Comparison of ENCODE assay signal across 11 cellular contexts in genomic region chr16:17414421-17414820, GRCh38. TPM values are rescaled to one million over a fixed set of nuclear protein-coding genes. Genes with fewer than 3 reads are reported as not detected.
DNase-seq lines count a peak whose midpoint lies in the region; ATAC-seq and TF ChIP-seq lines count a peak whose summit lies in the region.
"Had no signal": no experiment of that assay in that cellular context is flagged by ENCODE, and none has a peak within 500 bp of the region (broad histone marks: within the 10 kb centered on the region; RNA-seq: fewer than 3 reads in every experiment).

No MANE protein-coding gene starts in this region.

- no peaks in the 10 kb centered on the region for H3K9me3 ChIP-seq in neural progenitor cell (ENCODE audit: low read depth)

- DNase-seq in GDM1 (lab: John Stamatoyannopoulos, UW): peak; percentile 22
- peak; percentile 18 for DNase-seq in GM20000 (ENCODE audit: low spot score)
- DNase-seq in activated CD8-positive, alpha-beta T cell treated with anti-CD3 and anti-CD28 coated beads for 36 hours: peak; percentile 64
- DNase-seq in neural progenitor cell (ENCODE audit: low spot score): no peak
- DNase-seq in NCI-H2081 treated with DMSO at 0.1 percent for 48 hours (lab: John Stamatoyannopoulos, UW): no peak
- DNase-seq in posterior cingulate gyrus: no peak
- DNase-seq: Calu3, small intestine had no signal

- no peak overlapping the region for H3K27ac ChIP-seq in neural progenitor cell
- H3K27ac ChIP-seq: epithelial cell of prostate had no signal

- intact Hi-C loops in activated CD8-positive, alpha-beta T cell treated with anti-CD3 and anti-CD28 coated beads for 36 hours (cut with micrococcal nuclease): no loop called here
- intact Hi-C loops in posterior cingulate gyrus (cut with DNase I): loop anchor here (5.0 kb wide), 1 partner anchor 42 kb away; no protein-coding TSS in a partner anchor

- H3K4me2 ChIP-seq in neural progenitor cell: no peak overlapping the region

- H3K9ac ChIP-seq in neural progenitor cell: no peak overlapping the region

- H3K79me2 ChIP-seq in neural progenitor cell (ENCODE audit: low read depth): no peaks in the 10 kb centered on the region

- POLR2A ChIA-PET in activated CD8-positive, alpha-beta T cell treated with anti-CD3 and anti-CD28 coated beads for 36 hours (lab: Charles Lee): no interaction called here

- peaks cover 9% of the 10 kb centered on the region for H3K9me3 Mint-ChIP-seq in activated CD8-positive, alpha-beta T cell treated with anti-CD3 and anti-CD28 coated beads for 36 hours
- H3K9me3 Mint-ChIP-seq in neural progenitor cell: peaks cover 3% of the 10 kb centered on the region

- H4K20me1 ChIP-seq in neural progenitor cell (ENCODE audit: low read depth): peaks cover 9% of the 10 kb centered on the region

- TF ChIP-seq CTCF in GM20000 (IDR thresholded peaks at IDR 0.05; ENCODE audit: extremely low read depth, missing control alignments) (no peak), neural progenitor cell (IDR thresholded peaks at IDR 0.05) (no peak)
- TF ChIP-seq CTCF in activated CD8-positive, alpha-beta T cell treated with anti-CD3 and anti-CD28 coated beads for 36 hours (IDR thresholded peaks at IDR 0.05): no peak

- H3K4me1 Mint-ChIP-seq in activated CD8-positive, alpha-beta T cell treated with anti-CD3 and anti-CD28 coated beads for 36 hours (ENCODE audit: low read depth): peaks cover 42% of the 10 kb centered on the region
- peaks cover 61% of the 10 kb centered on the region for H3K4me1 Mint-ChIP-seq in neural progenitor cell

- CTCF ChIA-PET in activated CD8-positive, alpha-beta T cell treated with anti-CD3 and anti-CD28 coated beads for 36 hours (lab: Charles Lee): no interaction called here

- H2AFZ ChIP-seq in neural progenitor cell (replicated peaks): no peak overlapping the region

- H3K27ac Mint-ChIP-seq in activated CD8-positive, alpha-beta T cell treated with anti-CD3 and anti-CD28 coated beads for 36 hours: peak overlapping the region; percentile 80
- H3K27ac Mint-ChIP-seq in neural progenitor cell: peak overlapping the region; percentile 74

- no peaks in the 10 kb centered on the region for H3K36me3 ChIP-seq in neural progenitor cell

- peak; percentile 8 for ATAC-seq in activated CD8-positive, alpha-beta T cell treated with anti-CD3 and anti-CD28 coated beads for 36 hours
- ATAC-seq in HG02981 (IDR thresholded peaks at IDR 0.05; ENCODE audit: unreplicated experiment) (no peak), GM19035 (IDR thresholded peaks at IDR 0.05; ENCODE audit: unreplicated experiment) (no peak)

- H3F3A ChIP-seq in neural progenitor cell (ENCODE audit: low read depth): no peaks in the 10 kb centered on the region

- no peaks in the 10 kb centered on the region for H3K27me3 Mint-ChIP-seq in activated CD8-positive, alpha-beta T cell treated with anti-CD3 and anti-CD28 coated beads for 36 hours
- H3K27me3 Mint-ChIP-seq in neural progenitor cell (ENCODE audit: insufficient read depth, low read depth): peaks cover 10% of the 10 kb centered on the region

- peaks cover 8% of the 10 kb centered on the region for H3K36me3 Mint-ChIP-seq in activated CD8-positive, alpha-beta T cell treated with anti-CD3 and anti-CD28 coated beads for 36 hours (ENCODE audit: low read depth)
- H3K36me3 Mint-ChIP-seq in neural progenitor cell: peaks cover 5% of the 10 kb centered on the region

- H3K4me3 Mint-ChIP-seq in activated CD8-positive, alpha-beta T cell treated with anti-CD3 and anti-CD28 coated beads for 36 hours: peak overlapping the region; percentile 17
- no peak overlapping the region for H3K4me3 Mint-ChIP-seq in neural progenitor cell

- H3K27me3 ChIP-seq in neural progenitor cell: no peaks in the 10 kb centered on the region

- peaks cover 22% of the 10 kb centered on the region for H3K4me1 ChIP-seq in neural progenitor cell

- no peak overlapping the region for H3K4me3 ChIP-seq in neural progenitor cell

RNA-seq across cellular contexts. Expression of gene XYLT1, which starts 56.3 kb away (rescaled TPM):
- 1 to 10 TPM; 7.3 to 8.9 TPM for total RNA-seq in activated CD8-positive, alpha-beta T cell treated with anti-CD3 and anti-CD28 coated beads for 36 hours
- total RNA-seq in neural progenitor cell (ENCODE audit: low replicate concordance): 5.9 and 8.2 TPM in 2 replicates

Comparison
In these comparisons a context has a peak if more than half of its experiments do, and no peak if none do; other contexts are left out.
1. DNase-seq: peak in GDM1 (single experiment), GM20000 (single experiment) and activated CD8-positive, alpha-beta T cell treated with anti-CD3 and anti-CD28 coated beads for 36 hours (single experiment); none in neural progenitor cell (single experiment), NCI-H2081 treated with DMSO at 0.1 percent for 48 hours (single experiment) and posterior cingulate gyrus (0 of 10).